ENCODE assay signal across 17 cellular contexts in genomic region chr3:49552087-49552486, GRCh38.
"Had no signal": no experiment of that assay in that cellular context is flagged by ENCODE, and none has a peak within 500 bp of the region (broad histone marks: within the 10 kb centered on the region; RNA-seq: fewer than 3 reads in every experiment).

No MANE protein-coding gene starts in this region.

- H3K9me3 ChIP-seq: body of pancreas, pancreas, thyroid gland had no signal

- ATAC-seq: activated CD4-positive, alpha-beta T cell treated with anti-CD3 and anti-CD28 coated beads for 36 hours; body of pancreas; pancreas; stimulated activated memory B cell treated with anti-CD40 and anti-IgM and Interleukin-4, amounts not matched to agents 10 μg/mL and 1 μg/mL and 100 μg/mL, for 72 hours had no signal

- H3K27ac Mint-ChIP-seq: activated CD4-positive, alpha-beta T cell treated with anti-CD3 and anti-CD28 coated beads for 36 hours; activated naive CD4-positive, alpha-beta T cell treated with anti-CD3 and anti-CD28 coated beads for 36 hours; stimulated activated memory B cell treated with anti-CD40 and anti-IgM and Interleukin-4, amounts not matched to agents 10 μg/mL and 1 μg/mL and 100 μg/mL, for 72 hours had no signal

- H3K4me3 Mint-ChIP-seq: activated CD4-positive, alpha-beta T cell treated with anti-CD3 and anti-CD28 coated beads for 36 hours; activated naive CD4-positive, alpha-beta T cell treated with anti-CD3 and anti-CD28 coated beads for 36 hours; stimulated activated memory B cell treated with anti-CD40 and anti-IgM and Interleukin-4, amounts not matched to agents 10 μg/mL and 1 μg/mL and 100 μg/mL, for 72 hours had no signal

- H3K4me3 ChIP-seq: body of pancreas, coronary artery, pancreas, thyroid gland had no signal

- H3K9me3 Mint-ChIP-seq: activated naive CD4-positive, alpha-beta T cell treated with anti-CD3 and anti-CD28 coated beads for 36 hours; stimulated activated memory B cell treated with anti-CD40 and anti-IgM and Interleukin-4, amounts not matched to agents 10 μg/mL and 1 μg/mL and 100 μg/mL, for 72 hours had no signal

- H3K36me3 ChIP-seq: pancreas, thyroid gland had no signal

- H3K27ac ChIP-seq: body of pancreas, coronary artery, pancreas, thyroid gland, VCaP had no signal

- H3K36me3 Mint-ChIP-seq: stimulated activated memory B cell treated with anti-CD40 and anti-IgM and Interleukin-4, amounts not matched to agents 10 μg/mL and 1 μg/mL and 100 μg/mL, for 72 hours had no signal

- DNase-seq: activated CD4-positive, alpha-beta T cell treated with anti-CD3 and anti-CD28 coated beads for 36 hours; activated CD8-positive, alpha-beta memory T cell treated with anti-CD3 and anti-CD28 coated beads, Interleukin-2, amount 50 U/mL, for 48 hours; activated naive CD4-positive, alpha-beta T cell treated with anti-CD3 and anti-CD28 coated beads for 36 hours; amniotic stem cell; body of pancreas; central memory CD4-positive, alpha-beta T cell; effector CD4-positive, alpha-beta T cell; foreskin fibroblast; mesendoderm; pancreas; stimulated activated CD4-positive, alpha-beta T cell treated with anti-CD3 and anti-CD28 coated beads, Interleukin-2, amount 100 ng/mL, for 48 hours; SW 1271; T1000; thyroid gland had no signal

- H3K27me3 ChIP-seq: body of pancreas, pancreas, thyroid gland had no signal
